In the genomic region with DNA sequence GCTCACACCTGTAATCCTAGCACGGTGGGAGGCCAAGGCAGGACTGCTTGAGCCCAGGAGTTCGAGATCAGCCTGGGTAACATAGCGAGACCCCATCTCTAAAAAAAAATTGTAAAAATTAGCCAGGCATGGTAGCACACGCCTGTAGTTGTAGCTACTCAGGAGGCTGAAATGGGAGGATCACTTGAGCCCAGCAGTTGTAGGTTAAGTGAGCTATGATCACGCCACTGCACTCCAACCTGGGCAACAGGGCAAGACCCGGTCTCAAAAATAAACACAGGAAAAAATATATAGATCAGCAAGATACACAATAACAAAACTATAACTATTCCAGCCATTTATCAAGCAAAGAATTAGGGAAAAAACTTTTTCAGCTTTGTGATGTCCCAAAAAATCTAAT, we compare ENCODE assay signal across 12 cellular contexts. TPM values are rescaled to one million over a fixed set of nuclear protein-coding genes. Genes with fewer than 3 reads are reported as not detected.
DNase-seq lines count a peak whose midpoint lies in the region; ATAC-seq and TF ChIP-seq lines count a peak whose summit lies in the region.
"Had no signal": no experiment of that assay in that cellular context is flagged by ENCODE, and none has a peak within 500 bp of the region (broad histone marks: within the 10 kb centered on the region; RNA-seq: fewer than 3 reads in every experiment).

No MANE protein-coding gene starts in this region.

- H3K4me3 ChIP-seq in ascending aorta (peak overlapping the region; percentile 87 to 100), left lung (peak overlapping the region in 1 of 2 donors; percentile 7)
- H3K4me3 ChIP-seq in naive thymus-derived CD4-positive, alpha-beta T cell (ENCODE audit: low read length): peak overlapping the region; percentile 31

- intact Hi-C loops in CD14-positive monocyte (cut with micrococcal nuclease): loop anchor here in 1 of 2 donors (5.0 kb wide), 1 partner anchor 85 kb away; the partner anchor contains the start of gene MOB4
- intact Hi-C loops in ascending aorta (cut with DNase I): loop anchor here (5.0 to 10.0 kb wide), 3 partner anchors 343 to 797 kb away; partner anchors contain the start of genes CCDC150 and PGAP1
- intact Hi-C loops in naive thymus-derived CD4-positive, alpha-beta T cell (cut with micrococcal nuclease): loop anchor here (1.0 to 10.0 kb wide), 8 partner anchors 8 to 1257 kb away; partner anchors contain the start of genes PGAP1 (in 1 of the 2) and STK17B (in 1 of the 2)
- intact Hi-C loops in left lung (cut with DNase I): no loop called here

- H3K27ac Mint-ChIP-seq in CD14-positive monocyte (peak overlapping the region; percentile 52 to 80 (median 73)), HFFc6 (no peak overlapping the region)
- peak overlapping the region in 7 of 9 donors; percentile 69 to 100 (median 80) for H3K27ac Mint-ChIP-seq in naive thymus-derived CD4-positive, alpha-beta T cell

- CTCF ChIA-PET in naive thymus-derived CD4-positive, alpha-beta T cell (lab: Charles Lee): interaction anchor here (1.0 kb wide), 1 partner anchor 21 kb away, joined by 3 read pairs; the partner anchor contains the start of gene COQ10B

- H3K4me1 Mint-ChIP-seq in CD14-positive monocyte: peaks cover 57% of the 10 kb centered on the region
- peaks cover 62% of the 10 kb centered on the region for H3K4me1 Mint-ChIP-seq in HFFc6 (ENCODE audit: low read depth)
- peaks cover 55 to 85% (median 75%) of the 10 kb centered on the region in 7 donors for H3K4me1 Mint-ChIP-seq in naive thymus-derived CD4-positive, alpha-beta T cell

- H3K4me1 ChIP-seq in ascending aorta (peaks cover 2 to 55% of the 10 kb centered on the region in 2 donors), left lung (peaks cover 20 to 80% of the 10 kb centered on the region in 2 donors)
- H3K4me1 ChIP-seq in naive thymus-derived CD4-positive, alpha-beta T cell (ENCODE audit: control insufficient read depth in 2 of 2, insufficient read depth in 2 of 2, low read length in 2 of 2): peaks cover 42 to 70% of the 10 kb centered on the region in 2 donors

- H3K27me3 Mint-ChIP-seq in CD14-positive monocyte (ENCODE audit: low read depth in 3 of 3) (no peaks in the 10 kb centered on the region), HFFc6 (ENCODE audit: insufficient read depth) (peaks cover 3% of the 10 kb centered on the region)
- peaks cover 0 to 3% (median 0%) of the 10 kb centered on the region in 5 donors for H3K27me3 Mint-ChIP-seq in naive thymus-derived CD4-positive, alpha-beta T cell

- no peak for TF ChIP-seq CTCF in CD14-positive monocyte (IDR thresholded peaks at IDR 0.05)
- no peak for TF ChIP-seq CTCF in HFFc6 (IDR thresholded peaks at IDR 0.05)
- TF ChIP-seq CTCF in ascending aorta (IDR thresholded peaks at IDR 0.05): no peak
- no peak for TF ChIP-seq CTCF in left lung (IDR thresholded peaks at IDR 0.05)

- POLR2A ChIA-PET in naive thymus-derived CD4-positive, alpha-beta T cell (lab: Charles Lee): interaction anchor here (0.6 to 9.5 kb wide), 6 partner anchors 19 to 162 kb away, joined by 3 to 176 read pairs (median 6); partner anchors contain the start of genes COQ10B, HSPD1 and HSPE1

- DNase-seq in CD14-positive monocyte (ENCODE audit: low spot score): no peak
- DNase-seq in HFFc6: no peak
- no peak for DNase-seq in ascending aorta (ENCODE audit: low spot score in 2 of 2)
- DNase-seq in naive thymus-derived CD4-positive, alpha-beta T cell: no peak
- no peak for DNase-seq in activated CD4-positive, CD25-positive, alpha-beta regulatory T cell (lab: John Stamatoyannopoulos, UW)
- no peak for DNase-seq in NK-92 treated with Interleukin-12 subunit alpha and Interleukin-12 subunit beta, amount 100 ng/mL, for 24 hours (lab: John Stamatoyannopoulos, UW)
- DNase-seq in left lung: no peak
- no peak for DNase-seq in NOMO-1 treated with dmso at 0.1 percent for 144 hours (lab: John Stamatoyannopoulos, UW; ENCODE audit: unreplicated experiment)
- DNase-seq: anterior cingulate cortex, left ventricle myocardium superior, NCI-H82, right cardiac atrium had no signal

- no peak for ATAC-seq in naive thymus-derived CD4-positive, alpha-beta T cell
- no peak for ATAC-seq in left lung
- ATAC-seq: left ventricle myocardium superior, right cardiac atrium had no signal

- H3K36me3 ChIP-seq in ascending aorta: peaks cover 0 to 11% of the 10 kb centered on the region in 2 donors
- peaks cover 0 to 10% (median 4%) of the 10 kb centered on the region in 3 experiments for H3K36me3 ChIP-seq in naive thymus-derived CD4-positive, alpha-beta T cell (ENCODE audit: control insufficient read depth in 2 of 3, insufficient read depth in 3 of 3, low read length in 3 of 3)
- peaks cover 0 to 15% of the 10 kb centered on the region in 2 donors for H3K36me3 ChIP-seq in left lung

- peak overlapping the region; percentile 29 to 36 for H3K27ac ChIP-seq in ascending aorta
- H3K27ac ChIP-seq in naive thymus-derived CD4-positive, alpha-beta T cell (ENCODE audit: low read depth, low read length): peak overlapping the region; percentile 98
- no peak overlapping the region for H3K27ac ChIP-seq in left lung

- H3K9me3 Mint-ChIP-seq in CD14-positive monocyte (no peaks in the 10 kb centered on the region), HFFc6 (no peaks in the 10 kb centered on the region)
- H3K9me3 Mint-ChIP-seq in naive thymus-derived CD4-positive, alpha-beta T cell: peaks cover 0 to 6% (median 0%) of the 10 kb centered on the region in 11 donors

- no peaks in the 10 kb centered on the region for H3K27me3 ChIP-seq in ascending aorta
- H3K27me3 ChIP-seq in naive thymus-derived CD4-positive, alpha-beta T cell (ENCODE audit: control insufficient read depth in 2 of 2, insufficient read depth in 2 of 2, low read length in 2 of 2): no peaks in the 10 kb centered on the region
- H3K27me3 ChIP-seq in left lung: no peaks in the 10 kb centered on the region

- H3K4me3 Mint-ChIP-seq in CD14-positive monocyte: peak overlapping the region in 1 of 2 donors; percentile 46
- H3K4me3 Mint-ChIP-seq in HFFc6: peak overlapping the region; percentile 96
- H3K4me3 Mint-ChIP-seq in naive thymus-derived CD4-positive, alpha-beta T cell: peak overlapping the region; percentile 74 to 100 (median 98)

- H3K36me3 Mint-ChIP-seq in CD14-positive monocyte: peaks cover 7 to 10% of the 10 kb centered on the region in 2 donors
- peaks cover 25% of the 10 kb centered on the region for H3K36me3 Mint-ChIP-seq in HFFc6 (ENCODE audit: low read depth)
- H3K36me3 Mint-ChIP-seq in naive thymus-derived CD4-positive, alpha-beta T cell: peaks cover 0 to 27% (median 15%) of the 10 kb centered on the region in 5 donors

- no peaks in the 10 kb centered on the region for H3K9me3 ChIP-seq in ascending aorta
- H3K9me3 ChIP-seq in naive thymus-derived CD4-positive, alpha-beta T cell (ENCODE audit: control insufficient read depth in 2 of 3, low read length in 3 of 3): no peaks in the 10 kb centered on the region
- H3K9me3 ChIP-seq in left lung: no peaks in the 10 kb centered on the region

RNA-seq across cellular contexts. Expression of gene SF3B1, which starts 3.0 kb away (rescaled TPM):
- polyA plus RNA-seq in CD14-positive monocyte: 100 to 1,000 TPM; 105 to 152 TPM
- total RNA-seq in HFFc6 (2021; fragmentation: NEBNext Ultra II Directional; extraction: Animal tissue kit (Norgen Biotek cat#: 25700)): 100 to 1,000 TPM; 158 to 189 (median 175) TPM
- 88.6 TPM for total RNA-seq in ascending aorta
- 100 to 1,000 TPM; 330 to 737 (median 528) TPM for total RNA-seq in naive thymus-derived CD4-positive, alpha-beta T cell
- 100 to 1,000 TPM; 130 to 145 TPM for polyA plus RNA-seq in naive thymus-derived CD4-positive, alpha-beta T cell
- 100 to 1,000 TPM; 203 to 253 TPM for total RNA-seq in left lung

RNA-seq across cellular contexts. Expression of gene COQ10B, which starts 21.5 kb away (rescaled TPM):
- 10 to 100 TPM; 38.3 to 46.6 TPM for polyA plus RNA-seq in CD14-positive monocyte
- total RNA-seq in HFFc6 (2021; fragmentation: NEBNext Ultra II Directional; extraction: Animal tissue kit (Norgen Biotek cat#: 25700)): 10 to 100 TPM; 36.0 to 42.4 (median 39.4) TPM
- 6.0 TPM for total RNA-seq in ascending aorta
- total RNA-seq in naive thymus-derived CD4-positive, alpha-beta T cell: 10 to 100 TPM; 22.9 to 57.2 (median 30.5) TPM
- polyA plus RNA-seq in naive thymus-derived CD4-positive, alpha-beta T cell: 10 to 100 TPM; 31.9 to 54.9 TPM
- 10 to 100 TPM; 26.3 to 28.3 TPM for total RNA-seq in left lung

Comparison
In these comparisons a context has a peak if more than half of its experiments do, and no peak if none do; other contexts are left out.
1. H3K27ac ChIP-seq: peak in ascending aorta (2 of 2) and naive thymus-derived CD4-positive, alpha-beta T cell (single experiment); none in left lung (0 of 2).
2. intact Hi-C loops: an anchor here in ascending aorta (5.0 to 10.0 kb wide) and naive thymus-derived CD4-positive, alpha-beta T cell (1.0 to 10.0 kb wide); none called in left lung.